16 cellular contexts compared by ENCODE assay signal in the genomic region with DNA sequence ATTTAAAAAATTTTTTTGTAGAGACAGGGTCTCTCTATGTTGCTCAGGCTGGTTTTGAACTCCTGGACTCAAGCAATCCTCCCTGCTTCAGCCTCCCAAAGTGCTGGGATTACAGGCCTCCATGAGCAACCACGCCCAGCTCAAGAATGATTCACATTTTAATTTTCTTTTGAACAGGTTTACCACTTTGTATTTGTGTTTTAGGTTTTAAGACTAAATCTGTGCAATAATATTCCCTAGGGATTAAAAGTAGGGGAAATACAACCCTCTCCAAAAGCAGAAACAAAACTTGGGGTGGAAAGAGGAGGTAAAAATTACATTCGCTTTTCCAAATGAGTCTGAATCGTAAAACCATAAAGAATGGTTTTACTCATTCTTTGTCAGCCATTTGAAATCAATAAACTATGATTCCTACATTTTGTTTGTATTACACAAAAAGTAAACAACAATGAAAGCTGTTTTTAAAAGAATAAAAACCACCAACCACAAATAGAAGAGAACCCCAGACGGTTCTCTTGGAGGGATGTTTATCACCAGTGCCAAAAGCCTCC.
"Had no signal": no experiment of that assay in that cellular context is flagged by ENCODE, and none has a peak within 500 bp of the region (broad histone marks: within the 10 kb centered on the region; RNA-seq: fewer than 3 reads in every experiment).

No MANE protein-coding gene starts in this region.

- H3K9me3 Mint-ChIP-seq: activated CD4-positive, alpha-beta T cell treated with anti-CD3 and anti-CD28 coated beads, Interleukin-2, amount 10 ng/mL, durations not matched to agents 24 days and 14 days; activated T-helper 17 cell treated with anti-CD3 and anti-CD28 coated beads, Interleukin-2, amount 50 U/mL, for 72 hours; neural crest cell; T-helper 2 cell treated with Interferon-gamma antibody and Interleukin-4, amounts not matched to agents 5 μg/mL and 100 μg/mL, for 36 hours had no signal

- H3K27ac ChIP-seq: colonic mucosa, esophagus squamous epithelium, lower lobe of right lung, right lobe of liver, thyroid gland, uterus had no signal

- DNase-seq: activated CD4-positive, alpha-beta T cell treated with anti-CD3 and anti-CD28 coated beads, Interleukin-2, amount 10 ng/mL, durations not matched to agents 24 days and 14 days; activated CD4-positive, CD25-positive, alpha-beta regulatory T cell; activated CD8-positive, alpha-beta memory T cell treated with anti-CD3 and anti-CD28 coated beads, Interleukin-2, amount 50 U/mL, for 48 hours; activated naive CD4-positive, alpha-beta T cell treated with Interleukin-2 at 50 U/mL for 16 hours; colonic mucosa; esophagus squamous epithelium; foreskin melanocyte; lower lobe of right lung; midbrain; right lobe of liver; SW 1271; thyroid gland; uterus had no signal

- H3K9me3 ChIP-seq: colonic mucosa, esophagus squamous epithelium, lower lobe of right lung, right lobe of liver, thyroid gland, uterus had no signal

- H3K36me3 ChIP-seq: colonic mucosa, uterus had no signal

- H3K4me1 Mint-ChIP-seq: activated CD4-positive, alpha-beta T cell treated with anti-CD3 and anti-CD28 coated beads, Interleukin-2, amount 10 ng/mL, durations not matched to agents 24 days and 14 days; activated T-helper 17 cell treated with anti-CD3 and anti-CD28 coated beads, Interleukin-2, amount 50 U/mL, for 72 hours; neural crest cell had no signal

- H3K27me3 Mint-ChIP-seq: activated CD4-positive, alpha-beta T cell treated with anti-CD3 and anti-CD28 coated beads, Interleukin-2, amount 10 ng/mL, durations not matched to agents 24 days and 14 days; activated T-helper 17 cell treated with anti-CD3 and anti-CD28 coated beads, Interleukin-2, amount 50 U/mL, for 72 hours had no signal

- H3K27ac Mint-ChIP-seq: activated CD4-positive, alpha-beta T cell treated with anti-CD3 and anti-CD28 coated beads, Interleukin-2, amount 10 ng/mL, durations not matched to agents 24 days and 14 days; activated T-helper 17 cell treated with anti-CD3 and anti-CD28 coated beads, Interleukin-2, amount 50 U/mL, for 72 hours; T-helper 2 cell treated with Interferon-gamma antibody and Interleukin-4, amounts not matched to agents 5 μg/mL and 100 μg/mL, for 36 hours had no signal

- H3K4me3 ChIP-seq: colonic mucosa, esophagus squamous epithelium, lower lobe of right lung, right lobe of liver, thyroid gland, uterus had no signal

- ATAC-seq: activated T-helper 17 cell treated with anti-CD3 and anti-CD28 coated beads, Interleukin-2, amount 50 U/mL, for 72 hours; lower lobe of right lung; right lobe of liver had no signal

- H3K4me3 Mint-ChIP-seq: activated CD4-positive, alpha-beta T cell treated with anti-CD3 and anti-CD28 coated beads, Interleukin-2, amount 10 ng/mL, durations not matched to agents 24 days and 14 days; activated T-helper 17 cell treated with anti-CD3 and anti-CD28 coated beads, Interleukin-2, amount 50 U/mL, for 72 hours; neural crest cell; T-helper 2 cell treated with Interferon-gamma antibody and Interleukin-4, amounts not matched to agents 5 μg/mL and 100 μg/mL, for 36 hours had no signal

- H3K27me3 ChIP-seq: colonic mucosa, esophagus squamous epithelium, right lobe of liver, thyroid gland, uterus had no signal

- H3K4me1 ChIP-seq: colonic mucosa, esophagus squamous epithelium, lower lobe of right lung, right lobe of liver, thyroid gland, uterus had no signal
